Comparison of ENCODE assay signal across 24 cellular contexts in the genomic region with DNA sequence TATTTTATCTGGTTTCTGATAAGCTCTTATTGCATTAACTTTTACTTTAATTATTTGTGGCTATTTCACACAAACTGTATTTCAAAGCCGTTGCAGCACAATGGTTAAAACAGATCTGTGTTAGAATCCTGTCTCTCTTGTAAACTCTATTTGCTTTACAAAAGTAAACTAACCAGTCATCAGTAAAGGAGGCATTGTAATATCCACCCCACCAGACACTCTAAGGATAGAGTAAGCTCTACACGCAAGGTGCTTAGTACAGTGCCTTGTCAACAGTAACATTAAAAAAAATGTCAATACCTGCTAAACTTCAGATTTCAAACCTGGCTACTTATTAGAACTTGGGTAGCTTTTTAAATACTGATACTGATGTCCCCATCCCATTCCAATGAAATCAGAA.
"Had no signal": no experiment of that assay in that cellular context is flagged by ENCODE, and none has a peak within 500 bp of the region (broad histone marks: within the 10 kb centered on the region; RNA-seq: fewer than 3 reads in every experiment).

No MANE protein-coding gene starts in this region.

- ATAC-seq: effector memory CD8-positive, alpha-beta T cell; esophagus mucosa; gastrocnemius medialis; heart right ventricle; left lung; left ventricle myocardium superior; lower lobe of right lung; naive thymus-derived CD4-positive, alpha-beta T cell had no signal

- DNase-seq: colonic mucosa; cortex of kidney; effector CD8-positive, alpha-beta T cell; effector memory CD8-positive, alpha-beta T cell; endodermal cell; erythroblast; esophagus squamous epithelium; foreskin fibroblast; foreskin melanocyte; gastrocnemius medialis; glutamatergic neuron; head of caudate nucleus; heart right ventricle; hypothalamus; immature natural killer cell; islet precursor cell; kidney; kidney glomerular epithelial cell; left lung; left ventricle myocardium superior; lower lobe of right lung; mesenchymal stem cell; naive thymus-derived CD4-positive, alpha-beta T cell had no signal
